In genomic region chr19:41111296-41111695, GRCh38 we compare ENCODE assay signal across 26 cellular contexts. TPM values are rescaled to one million over a fixed set of nuclear protein-coding genes. Genes with fewer than 3 reads are reported as not detected.
A peak's percentile ranks its signal among the peaks of the same experiment; 100 is the strongest.
DNase-seq lines count a peak whose midpoint lies in the region; ATAC-seq, FAIRE-seq and TF ChIP-seq lines count a peak whose summit lies in the region.
"Had no signal": no experiment of that assay in that cellular context is flagged by ENCODE, and none has a peak within 500 bp of the region (broad histone marks: within the 10 kb centered on the region; RNA-seq: fewer than 3 reads in every experiment).

No MANE protein-coding gene starts in this region.

- H3K56ac ChIP-seq in H9 (ENCODE audit: insufficient read length, low read depth, low read length) = no peak overlapping the region

- POLR2A ChIA-PET in activated CD4-positive, alpha-beta T cell treated with anti-CD3 and anti-CD28 coated beads, Interleukin-2, amount 10 ng/mL, durations not matched to agents 7 days and 5 days (lab: Charles Lee) = no interaction called here
- POLR2A ChIA-PET in A549 (lab: Yijun Ruan, JAX) = interaction anchor here (0.5 kb wide), 1 partner anchor 255 kb away, joined by 5 read pairs; no protein-coding TSS in a partner anchor

- no peak overlapping the region for H3K4me2 ChIP-seq in A549
- H3K4me2 ChIP-seq in H9 (ENCODE audit: insufficient read depth, insufficient read length, low read length) = no peak overlapping the region
- H3K4me2 ChIP-seq: GM23338 had no signal

- TF ChIP-seq CTCF in A549 (IDR thresholded peaks at IDR 0.05) (no peak), H9 (conservative IDR thresholded peaks at IDR 0.05) (0 out of 3 replicates have a peak, but pooled peaks have one; percentile 14)

- no peak for TF ChIP-seq POLR2A in A549 (IDR thresholded peaks at IDR 0.05; ENCODE audit: low read length)

- peak; percentile 91 for FAIRE-seq in A549 (lab: Jason Lieb, UNC)
- FAIRE-seq: A204.1, G401.6, GM12892, GM19239 had no signal

- no peak overlapping the region for H2BK5ac ChIP-seq in H9 (ENCODE audit: insufficient read length, low read length)

- H3K18ac ChIP-seq in H9 (ENCODE audit: insufficient read length, low read depth, low read length) = no peak overlapping the region

- CTCF ChIA-PET in activated CD4-positive, alpha-beta T cell treated with anti-CD3 and anti-CD28 coated beads, Interleukin-2, amount 10 ng/mL, durations not matched to agents 7 days and 5 days (lab: Charles Lee) = no interaction called here
- CTCF ChIA-PET in A549 (lab: Yijun Ruan, JAX) = interaction anchor here (0.7 to 4.1 kb wide), 5 partner anchors 15 to 133 kb away, joined by 3 to 15 read pairs (median 6); no protein-coding TSS in a partner anchor

- 66% methylated on average over 9 of the region's 9 CpGs for WGBS in A549 (ENCODE audit: missing lambda C conversion rate)
- no CpG with 5 or more reads among the region's 9 CpGs for WGBS in H9 (ENCODE audit: extremely low coverage, insufficient read length, low lambda C conversion rate)

- no peak for DNase-seq in activated CD4-positive, alpha-beta T cell treated with anti-CD3 and anti-CD28 coated beads, Interleukin-2, amount 10 ng/mL, durations not matched to agents 24 days and 14 days
- DNase-seq in activated CD4-positive, alpha-beta T cell treated with anti-CD3 and anti-CD28 coated beads, Interleukin-2, amount 10 ng/mL, durations not matched to agents 7 days and 5 days = no peak
- DNase-seq in A549 (ENCODE audit: low read depth in 1 of 2, low spot score in 1 of 2) (no peak), H9 (no peak), mesenteric fat pad (ENCODE audit: low spot score) (peak; percentile 33)
- no peak for DNase-seq in activated naive CD8-positive, alpha-beta T cell treated with anti-CD3 and anti-CD28 coated beads for 36 hours
- no peak for DNase-seq in stimulated activated CD4-positive, alpha-beta T cell treated with anti-CD3 and anti-CD28 coated beads, Interleukin-1b, Interleukin-23, amount 100 ng/mL, for 48 hours
- DNase-seq: ACHN; AML-193; BE2C; Caco-2; CD4-positive, CD25-positive, alpha-beta regulatory T cell; DMS153; DND-41; HFFc6 had no signal

- H3K14ac ChIP-seq in H9 (ENCODE audit: insufficient read depth, low read length) = no peak overlapping the region

- H3K79me2 ChIP-seq in H9 (ENCODE audit: insufficient read depth, low read length) = no peaks in the 10 kb centered on the region

- intact Hi-C loops in activated CD4-positive, alpha-beta T cell treated with anti-CD3 and anti-CD28 coated beads, Interleukin-2, amount 10 ng/mL, durations not matched to agents 24 days and 14 days (cut with micrococcal nuclease) = no loop called here

- no peak overlapping the region for H2AK5ac ChIP-seq in H9 (ENCODE audit: insufficient read length, low read length)

- H3K27ac Mint-ChIP-seq in activated CD4-positive, alpha-beta T cell treated with anti-CD3 and anti-CD28 coated beads, Interleukin-2, amount 10 ng/mL, durations not matched to agents 24 days and 14 days = peak overlapping the region; percentile 49
- H3K27ac Mint-ChIP-seq in activated CD4-positive, alpha-beta T cell treated with anti-CD3 and anti-CD28 coated beads, Interleukin-2, amount 10 ng/mL, durations not matched to agents 7 days and 5 days = no peak overlapping the region
- H3K27ac Mint-ChIP-seq in H9 = no peak overlapping the region; a peak in 1 of 7 replicates
- no peak overlapping the region for H3K27ac Mint-ChIP-seq in activated naive CD8-positive, alpha-beta T cell treated with anti-CD3 and anti-CD28 coated beads for 36 hours
- H3K27ac Mint-ChIP-seq: CD8-positive, alpha-beta T cell; GM23338; HFFc6 had no signal

- H2BK15ac ChIP-seq in H9 (ENCODE audit: low read depth, low read length) = no peak overlapping the region

- no peaks in the 10 kb centered on the region for H3K27me3 ChIP-seq in H9 (ENCODE audit: insufficient read depth, low read length)
- H3K27me3 ChIP-seq: BE2C had no signal

- no peak overlapping the region for H2BK120ac ChIP-seq in H9 (ENCODE audit: low read depth, low read length, poor library complexity, severe bottlenecking)

- H3K27ac ChIP-seq in A549 (no peak overlapping the region), H9 (ENCODE audit: insufficient read length, low read depth, low read length) (no peak overlapping the region)
- H3K27ac ChIP-seq: 22Rv1, C4-2B had no signal

- no peak overlapping the region for H3K9ac ChIP-seq in H9 (ENCODE audit: extremely low read depth, insufficient read length, low read length)

- H3K9me3 ChIP-seq in A549 (peaks cover 15% of the 10 kb centered on the region), H9 (ENCODE audit: control insufficient read depth, low read depth, low read length) (peaks cover 21% of the 10 kb centered on the region)
- H3K9me3 ChIP-seq: BE2C, Caco-2, HAP-1 had no signal

- no peak overlapping the region for H4K5ac ChIP-seq in H9 (ENCODE audit: insufficient read length, low read depth, low read length)

- H4K91ac ChIP-seq in H9 (ENCODE audit: insufficient read length, low read depth, low read length) = no peak overlapping the region

- no peaks in the 10 kb centered on the region for H3K4me1 Mint-ChIP-seq in activated CD4-positive, alpha-beta T cell treated with anti-CD3 and anti-CD28 coated beads, Interleukin-2, amount 10 ng/mL, durations not matched to agents 24 days and 14 days
- no peaks in the 10 kb centered on the region for H3K4me1 Mint-ChIP-seq in activated CD4-positive, alpha-beta T cell treated with anti-CD3 and anti-CD28 coated beads, Interleukin-2, amount 10 ng/mL, durations not matched to agents 7 days and 5 days
- H3K4me1 Mint-ChIP-seq in H9 = no peaks in the 10 kb centered on the region
- no peaks in the 10 kb centered on the region for H3K4me1 Mint-ChIP-seq in activated naive CD8-positive, alpha-beta T cell treated with anti-CD3 and anti-CD28 coated beads for 36 hours
- H3K4me1 Mint-ChIP-seq: GM23338 had no signal

- no peaks in the 10 kb centered on the region for H3K4me1 ChIP-seq in A549
- H3K4me1 ChIP-seq in H9 (ENCODE audit: insufficient read depth, low read length) = no peaks in the 10 kb centered on the region
- H3K4me1 ChIP-seq: BE2C, Caco-2, HAP-1 had no signal

- no peaks in the 10 kb centered on the region for H3K23me2 ChIP-seq in H9 (ENCODE audit: insufficient read length, low read depth, low read length, poor library complexity, severe bottlenecking)

- H4K20me1 ChIP-seq in H9 (ENCODE audit: control insufficient read depth, insufficient read depth, insufficient read length) = no peaks in the 10 kb centered on the region

- no peak for TF ChIP-seq RAD21 in A549 (conservative IDR thresholded peaks at IDR 0.05 in 1 of 2, IDR thresholded peaks at IDR 0.05 in 1 of 2)

- no peak for TF ChIP-seq EP300 in A549 (IDR thresholded peaks at IDR 0.05)

- ATAC-seq in A549 (peak; percentile 22 to 33; a peak in 4 of 6 replicates), GM19351 (IDR thresholded peaks at IDR 0.05; ENCODE audit: unreplicated experiment) (no peak)
- ATAC-seq: CD8-positive, alpha-beta T cell; GM23338 had no signal

- peaks cover 9% of the 10 kb centered on the region for H3K27me3 Mint-ChIP-seq in activated CD4-positive, alpha-beta T cell treated with anti-CD3 and anti-CD28 coated beads, Interleukin-2, amount 10 ng/mL, durations not matched to agents 24 days and 14 days
- peaks cover 20% of the 10 kb centered on the region for H3K27me3 Mint-ChIP-seq in activated CD4-positive, alpha-beta T cell treated with anti-CD3 and anti-CD28 coated beads, Interleukin-2, amount 10 ng/mL, durations not matched to agents 7 days and 5 days
- H3K27me3 Mint-ChIP-seq in H9 (ENCODE audit: low read depth) = peaks cover 16% of the 10 kb centered on the region
- no peaks in the 10 kb centered on the region for H3K27me3 Mint-ChIP-seq in activated naive CD8-positive, alpha-beta T cell treated with anti-CD3 and anti-CD28 coated beads for 36 hours

- no peak overlapping the region for H3K4me3 ChIP-seq in A549
- H3K4me3 ChIP-seq: GM23338, HAP-1 had no signal

- H3K79me1 ChIP-seq in H9 (ENCODE audit: insufficient read depth, low read depth, low read length, poor library complexity, severe bottlenecking) = no peaks in the 10 kb centered on the region

- H2AFZ ChIP-seq in H9 (ENCODE audit: low read length) = no peak overlapping the region
- H2AFZ ChIP-seq: GM23338 had no signal

- H2BK12ac ChIP-seq in H9 (ENCODE audit: insufficient read length, low read depth, low read length) = no peak overlapping the region

- H3T11ph ChIP-seq in H9 (ENCODE audit: low read length) = no peak overlapping the region

- H3K4me3 Mint-ChIP-seq in activated CD4-positive, alpha-beta T cell treated with anti-CD3 and anti-CD28 coated beads, Interleukin-2, amount 10 ng/mL, durations not matched to agents 24 days and 14 days = no peak overlapping the region
- H3K4me3 Mint-ChIP-seq in activated CD4-positive, alpha-beta T cell treated with anti-CD3 and anti-CD28 coated beads, Interleukin-2, amount 10 ng/mL, durations not matched to agents 7 days and 5 days = no peak overlapping the region
- H3K4me3 Mint-ChIP-seq in H9 = no peak overlapping the region
- no peak overlapping the region for H3K4me3 Mint-ChIP-seq in activated naive CD8-positive, alpha-beta T cell treated with anti-CD3 and anti-CD28 coated beads for 36 hours
- H3K4me3 Mint-ChIP-seq: CD4-positive, CD25-positive, alpha-beta regulatory T cell; CD8-positive, alpha-beta T cell; GM23338; HFFc6 had no signal

- no peak overlapping the region for H4K8ac ChIP-seq in H9 (replicated peaks; ENCODE audit: insufficient read length, low read depth, low read length)

- H3K36me3 Mint-ChIP-seq in activated CD4-positive, alpha-beta T cell treated with anti-CD3 and anti-CD28 coated beads, Interleukin-2, amount 10 ng/mL, durations not matched to agents 24 days and 14 days (ENCODE audit: low read depth) = no peaks in the 10 kb centered on the region
- no peaks in the 10 kb centered on the region for H3K36me3 Mint-ChIP-seq in activated CD4-positive, alpha-beta T cell treated with anti-CD3 and anti-CD28 coated beads, Interleukin-2, amount 10 ng/mL, durations not matched to agents 7 days and 5 days (ENCODE audit: low read depth)
- H3K36me3 Mint-ChIP-seq in H9 (ENCODE audit: insufficient read depth in 1 of 3, low read depth in 3 of 3) = peaks cover 10 to 18% (median 11%) of the 10 kb centered on the region in 3 experiments
- no peaks in the 10 kb centered on the region for H3K36me3 Mint-ChIP-seq in activated naive CD8-positive, alpha-beta T cell treated with anti-CD3 and anti-CD28 coated beads for 36 hours
- H3K36me3 Mint-ChIP-seq: CD8-positive, alpha-beta T cell had no signal

- no peak overlapping the region for H3K23ac ChIP-seq in H9 (ENCODE audit: insufficient read length, low read depth, low read length)

- no peak overlapping the region for H2BK20ac ChIP-seq in H9 (ENCODE audit: low read depth, low read length, poor library complexity, severe bottlenecking)

- H3K4ac ChIP-seq in H9 (ENCODE audit: low read depth, low read length) = no peak overlapping the region

- H3K9me3 Mint-ChIP-seq in activated CD4-positive, alpha-beta T cell treated with anti-CD3 and anti-CD28 coated beads, Interleukin-2, amount 10 ng/mL, durations not matched to agents 24 days and 14 days = no peaks in the 10 kb centered on the region
- H3K9me3 Mint-ChIP-seq in activated CD4-positive, alpha-beta T cell treated with anti-CD3 and anti-CD28 coated beads, Interleukin-2, amount 10 ng/mL, durations not matched to agents 7 days and 5 days = no peaks in the 10 kb centered on the region
- peaks cover 28 to 31% of the 10 kb centered on the region in 2 experiments for H3K9me3 Mint-ChIP-seq in H9
- H3K9me3 Mint-ChIP-seq in activated naive CD8-positive, alpha-beta T cell treated with anti-CD3 and anti-CD28 coated beads for 36 hours = no peaks in the 10 kb centered on the region
- H3K9me3 Mint-ChIP-seq: CD8-positive, alpha-beta T cell; HFFc6 had no signal

RNA-seq across cellular contexts. Expression of gene CYP2F1, which starts 2.9 kb away (rescaled TPM):
- total RNA-seq in activated CD4-positive, alpha-beta T cell treated with anti-CD3 and anti-CD28 coated beads, Interleukin-2, amount 10 ng/mL, durations not matched to agents 24 days and 14 days = not detected in 2 replicates
- not detected for total RNA-seq in activated CD4-positive, alpha-beta T cell treated with anti-CD3 and anti-CD28 coated beads, Interleukin-2, amount 10 ng/mL, durations not matched to agents 7 days and 5 days
- not detected in 2 replicates for polyA plus RNA-seq in A549 (2011; rRNA removed)
- polyA plus RNA-seq in A549 (2012; cell fraction: cytosol; rRNA removed) = not detected in 2 replicates
- not detected in 2 replicates for polyA plus RNA-seq in A549 (2012; cell fraction: nucleus; rRNA removed)
- polyA plus RNA-seq in A549 (2017; fragmentation: RNase III; extraction: RNeasy Plus Mini Kit Qiagen cat#74134 plus additional on column Dnase treatment) = not detected in 3 replicates
- not detected in 2 replicates for polyA minus RNA-seq in A549 (2011; rRNA and poly(A)+ RNA removed)
- 0.63 TPM in 1 of 2 replicates, not detected in the other for total RNA-seq in H9 (2021)
- total RNA-seq in mesenteric fat pad = not detected
- total RNA-seq in activated naive CD8-positive, alpha-beta T cell treated with anti-CD3 and anti-CD28 coated beads for 36 hours = not detected
- total RNA-seq: Caco-2, GM23338, H4, HFFc6 had no signal
- polyA plus RNA-seq: CD4-positive, CD25-positive, alpha-beta regulatory T cell had no signal

RNA-seq across cellular contexts. Expression of gene CYP2A13, which starts 23.0 kb away (rescaled TPM):
- not detected in 2 replicates for total RNA-seq in activated CD4-positive, alpha-beta T cell treated with anti-CD3 and anti-CD28 coated beads, Interleukin-2, amount 10 ng/mL, durations not matched to agents 24 days and 14 days
- total RNA-seq in activated CD4-positive, alpha-beta T cell treated with anti-CD3 and anti-CD28 coated beads, Interleukin-2, amount 10 ng/mL, durations not matched to agents 7 days and 5 days = not detected
- polyA plus RNA-seq in A549 (2011; rRNA removed) (not detected in 2 replicates), A549 (2017; fragmentation: RNase III; extraction: RNeasy Plus Mini Kit Qiagen cat#74134 plus additional on column Dnase treatment) (not detected in 3 replicates)
- polyA plus RNA-seq in A549 (2012; cell fraction: cytosol; rRNA removed) = not detected in 2 replicates
- polyA plus RNA-seq in A549 (2012; cell fraction: nucleus; rRNA removed) = not detected in 2 replicates
- polyA minus RNA-seq in A549 (2011; rRNA and poly(A)+ RNA removed) = not detected in 2 replicates
- total RNA-seq in H9 (2021) (0.63 and 0.72 TPM in 2 replicates), mesenteric fat pad (not detected)
- not detected for total RNA-seq in activated naive CD8-positive, alpha-beta T cell treated with anti-CD3 and anti-CD28 coated beads for 36 hours
- total RNA-seq: Caco-2; CD4-positive, CD25-positive, alpha-beta regulatory T cell; CD8-positive, alpha-beta T cell; H4; HFFc6 had no signal
- polyA plus RNA-seq: CD4-positive, CD25-positive, alpha-beta regulatory T cell had no signal
